In the genomic region with DNA sequence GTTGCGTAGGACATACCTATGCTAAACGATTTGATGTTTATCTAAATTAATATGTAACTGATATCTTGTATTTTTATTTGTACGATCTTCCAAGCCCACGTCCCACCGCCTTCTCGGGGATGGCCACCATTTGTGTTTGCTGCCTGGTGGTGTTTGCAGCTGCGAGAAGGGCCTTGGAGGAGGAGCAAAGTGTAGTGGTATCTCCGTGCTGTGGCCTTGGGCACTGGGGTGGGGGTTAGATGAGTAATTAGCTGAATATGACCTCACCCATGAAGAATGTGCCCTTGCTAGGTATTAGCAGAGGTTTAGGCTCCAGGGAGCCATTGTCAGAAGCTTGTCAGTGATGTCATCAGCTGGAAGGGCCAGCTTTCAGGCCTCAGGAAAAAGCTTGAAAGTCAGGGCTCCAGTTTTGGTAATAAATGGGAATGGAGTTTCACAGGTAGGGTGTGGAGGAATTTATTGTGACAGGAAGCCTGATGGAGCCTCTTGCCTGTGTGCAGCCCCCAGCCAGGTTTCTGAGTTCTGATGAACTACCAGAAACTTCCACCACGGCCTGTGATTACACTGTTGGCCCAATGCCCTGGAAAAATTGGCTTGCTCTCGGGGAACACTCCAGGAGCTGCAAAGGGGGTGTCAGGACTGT, we compare ENCODE assay signal across 1 cellular context.
TF ChIP-seq lines count a peak whose summit lies in the region.

No MANE protein-coding gene starts in this region.

TF ChIP-seq in SK-N-SH treated with all-trans-retinoic acid at 6 μM for 48 hours, 23 proteins besides CTCF, POLR2A, EP300 and RAD21 (continued from another document):
- no peak for TF ChIP-seq ESRRG (CRISPR knock-in tag; IDR thresholded peaks at IDR 0.05)
- TF ChIP-seq, protein P1, sequence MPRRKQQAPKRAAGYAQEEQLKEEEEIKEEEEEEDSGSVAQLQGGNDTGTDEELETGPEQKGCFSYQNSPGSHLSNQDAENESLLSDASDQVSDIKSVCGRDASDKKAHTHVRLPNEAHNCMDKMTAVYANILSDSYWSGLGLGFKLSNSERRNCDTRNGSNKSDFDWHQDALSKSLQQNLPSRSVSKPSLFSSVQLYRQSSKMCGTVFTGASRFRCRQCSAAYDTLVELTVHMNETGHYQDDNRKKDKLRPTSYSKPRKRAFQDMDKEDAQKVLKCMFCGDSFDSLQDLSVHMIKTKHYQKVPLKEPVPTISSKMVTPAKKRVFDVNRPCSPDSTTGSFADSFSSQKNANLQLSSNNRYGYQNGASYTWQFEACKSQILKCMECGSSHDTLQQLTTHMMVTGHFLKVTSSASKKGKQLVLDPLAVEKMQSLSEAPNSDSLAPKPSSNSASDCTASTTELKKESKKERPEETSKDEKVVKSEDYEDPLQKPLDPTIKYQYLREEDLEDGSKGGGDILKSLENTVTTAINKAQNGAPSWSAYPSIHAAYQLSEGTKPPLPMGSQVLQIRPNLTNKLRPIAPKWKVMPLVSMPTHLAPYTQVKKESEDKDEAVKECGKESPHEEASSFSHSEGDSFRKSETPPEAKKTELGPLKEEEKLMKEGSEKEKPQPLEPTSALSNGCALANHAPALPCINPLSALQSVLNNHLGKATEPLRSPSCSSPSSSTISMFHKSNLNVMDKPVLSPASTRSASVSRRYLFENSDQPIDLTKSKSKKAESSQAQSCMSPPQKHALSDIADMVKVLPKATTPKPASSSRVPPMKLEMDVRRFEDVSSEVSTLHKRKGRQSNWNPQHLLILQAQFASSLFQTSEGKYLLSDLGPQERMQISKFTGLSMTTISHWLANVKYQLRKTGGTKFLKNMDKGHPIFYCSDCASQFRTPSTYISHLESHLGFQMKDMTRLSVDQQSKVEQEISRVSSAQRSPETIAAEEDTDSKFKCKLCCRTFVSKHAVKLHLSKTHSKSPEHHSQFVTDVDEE (CRISPR knock-in tag; IDR thresholded peaks at IDR 0.05), result no peak
- TF ChIP-seq, protein P2, sequence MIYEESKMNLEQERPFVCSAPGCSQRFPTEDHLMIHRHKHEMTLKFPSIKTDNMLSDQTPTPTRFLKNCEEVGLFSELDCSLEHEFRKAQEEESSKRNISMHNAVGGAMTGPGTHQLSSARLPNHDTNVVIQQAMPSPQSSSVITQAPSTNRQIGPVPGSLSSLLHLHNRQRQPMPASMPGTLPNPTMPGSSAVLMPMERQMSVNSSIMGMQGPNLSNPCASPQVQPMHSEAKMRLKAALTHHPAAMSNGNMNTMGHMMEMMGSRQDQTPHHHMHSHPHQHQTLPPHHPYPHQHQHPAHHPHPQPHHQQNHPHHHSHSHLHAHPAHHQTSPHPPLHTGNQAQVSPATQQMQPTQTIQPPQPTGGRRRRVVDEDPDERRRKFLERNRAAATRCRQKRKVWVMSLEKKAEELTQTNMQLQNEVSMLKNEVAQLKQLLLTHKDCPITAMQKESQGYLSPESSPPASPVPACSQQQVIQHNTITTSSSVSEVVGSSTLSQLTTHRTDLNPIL (CRISPR knock-in tag; IDR thresholded peaks at IDR 0.05; ENCODE audit: low read depth), result peak; percentile 84
